20 cellular contexts compared by ENCODE assay signal in genomic region chr4:85092943-85093342, GRCh38.
"Had no signal": no experiment of that assay in that cellular context is flagged by ENCODE, and none has a peak within 500 bp of the region (broad histone marks: within the 10 kb centered on the region; RNA-seq: fewer than 3 reads in every experiment).

No MANE protein-coding gene starts in this region.

- DNase-seq: activated B cell treated with CpG ODN at 0.5 μM for 24 hours; activated CD4-positive, alpha-beta T cell treated with anti-CD3 and anti-CD28 coated beads for 36 hours; activated CD4-positive, alpha-beta T cell treated with anti-CD3 and anti-CD28 coated beads, Interleukin-2, amount 50 U/mL, for 4 hours; activated CD8-positive, alpha-beta memory T cell treated with anti-CD3 and anti-CD28 coated beads, Interleukin-2, amount 50 U/mL, for 48 hours; activated naive CD4-positive, alpha-beta T cell; activated T-cell treated with anti-CD3 and anti-CD28 coated beads, Interleukin-2, amount 50 U/mL, for 4 hours; adrenal gland; brain microvascular endothelial cell; caudate nucleus; dermis blood vessel endothelial cell; effector CD8-positive, alpha-beta T cell; foreskin keratinocyte; glutamatergic neuron; immature natural killer cell; naive thymus-derived CD4-positive, alpha-beta T cell; posterior cingulate gyrus; right lobe of liver; stimulated activated CD4-positive, alpha-beta T cell treated with anti-CD3 and anti-CD28 coated beads, Interleukin-1b, Interleukin-23, amount 100 ng/mL, for 48 hours; substantia nigra; thyroid gland had no signal
